13 cellular contexts compared by ENCODE assay signal in the genomic region with DNA sequence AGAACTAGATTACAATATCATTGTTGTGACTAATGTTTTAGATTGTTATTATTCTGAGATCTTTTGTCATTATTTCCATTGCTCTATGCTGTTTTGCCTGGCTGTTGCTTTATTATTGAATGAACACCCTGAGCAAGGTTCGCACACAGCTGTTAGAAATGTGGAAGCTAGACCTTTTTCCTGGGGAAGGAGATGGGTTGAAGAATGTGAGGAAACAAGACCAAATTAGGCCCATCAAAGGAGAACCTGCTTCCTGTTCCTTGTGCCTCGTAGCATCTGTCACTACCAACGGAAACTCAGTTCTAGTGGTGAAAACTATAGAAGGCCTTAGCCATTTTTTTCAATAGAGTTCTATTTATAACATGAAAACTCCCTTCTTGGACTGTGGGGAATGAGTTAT.
DNase-seq lines count a peak whose midpoint lies in the region; ATAC-seq, FAIRE-seq and TF ChIP-seq lines count a peak whose summit lies in the region.
"Had no signal": no experiment of that assay in that cellular context is flagged by ENCODE, and none has a peak within 500 bp of the region (broad histone marks: within the 10 kb centered on the region; RNA-seq: fewer than 3 reads in every experiment).

No MANE protein-coding gene starts in this region.

- no peak overlapping the region for H3K9ac ChIP-seq in kidney (ENCODE audit: low read length in 2 of 2)

- H3K27me3 ChIP-seq in GM06990 (replicated peaks; ENCODE audit: control insufficient read depth, insufficient read depth, low read length) (no peaks in the 10 kb centered on the region), muscle layer of duodenum (ENCODE audit: low read depth, low read length) (no peaks in the 10 kb centered on the region)

- H3K4me3 Mint-ChIP-seq in activated naive CD8-positive, alpha-beta T cell treated with anti-CD3 and anti-CD28 coated beads, Interleukin-2, amount 10 ng/mL, durations not matched to agents 7 days and 5 days = no peak overlapping the region
- H3K4me3 Mint-ChIP-seq in HFFc6 = no peak overlapping the region
- H3K4me3 Mint-ChIP-seq: natural killer cell had no signal

- H3K9me3 Mint-ChIP-seq in activated naive CD8-positive, alpha-beta T cell treated with anti-CD3 and anti-CD28 coated beads, Interleukin-2, amount 10 ng/mL, durations not matched to agents 7 days and 5 days = no peaks in the 10 kb centered on the region
- H3K9me3 Mint-ChIP-seq in HFFc6 = no peaks in the 10 kb centered on the region
- H3K9me3 Mint-ChIP-seq: natural killer cell had no signal

- POLR2A ChIA-PET in activated naive CD8-positive, alpha-beta T cell treated with anti-CD3 and anti-CD28 coated beads, Interleukin-2, amount 10 ng/mL, durations not matched to agents 7 days and 5 days (lab: Charles Lee) = no interaction called here

- H3K4me3 ChIP-seq in GM06990 (replicated peaks; ENCODE audit: low read depth, low read length) (no peak overlapping the region), muscle layer of duodenum (ENCODE audit: low read depth in 1 of 2, low read length in 2 of 2) (no peak overlapping the region), kidney (ENCODE audit: low read length in 2 of 2) (no peak overlapping the region)

- H3K27me3 Mint-ChIP-seq in activated naive CD8-positive, alpha-beta T cell treated with anti-CD3 and anti-CD28 coated beads, Interleukin-2, amount 10 ng/mL, durations not matched to agents 7 days and 5 days = no peaks in the 10 kb centered on the region
- H3K27me3 Mint-ChIP-seq in HFFc6 (ENCODE audit: insufficient read depth) = no peaks in the 10 kb centered on the region

- H3K9me3 ChIP-seq in muscle layer of duodenum (ENCODE audit: control insufficient read depth in 1 of 2, low read length in 2 of 2) = no peaks in the 10 kb centered on the region
- no peaks in the 10 kb centered on the region for H3K9me3 ChIP-seq in kidney (ENCODE audit: control insufficient read depth in 1 of 2, low read length in 2 of 2)

- peak overlapping the region; percentile 16 for H3K27ac ChIP-seq in muscle layer of duodenum (ENCODE audit: low read length)
- no peak overlapping the region for H3K27ac ChIP-seq in kidney (ENCODE audit: low read depth in 2 of 2, low read length in 2 of 2)

- H3K4me1 ChIP-seq in muscle layer of duodenum (ENCODE audit: control insufficient read depth in 1 of 2, insufficient read depth in 2 of 2, low read length in 2 of 2) (peaks cover 19 to 28% of the 10 kb centered on the region in 2 donors), kidney (ENCODE audit: control insufficient read depth in 1 of 2, insufficient read depth in 1 of 2, low read depth in 1 of 2, low read length in 2 of 2) (peaks cover 8 to 19% of the 10 kb centered on the region in 2 donors)

- H3K36me3 ChIP-seq in GM06990 (ENCODE audit: control insufficient read depth, insufficient read depth, low read length) = no peaks in the 10 kb centered on the region; the same call in none of the 2 replicates
- H3K36me3 ChIP-seq in muscle layer of duodenum (ENCODE audit: control insufficient read depth in 1 of 2, insufficient read depth in 2 of 2, low read length in 2 of 2) = no peaks in the 10 kb centered on the region
- H3K36me3 ChIP-seq in kidney (ENCODE audit: control insufficient read depth in 1 of 2, insufficient read depth in 2 of 2, low read length in 2 of 2) = peaks cover 0 to 7% of the 10 kb centered on the region in 2 donors

- no peak for TF ChIP-seq CTCF in GM06990 (IDR thresholded peaks at IDR 0.05; ENCODE audit: insufficient read depth, low read length, poor library complexity, severe bottlenecking)
- no peak for TF ChIP-seq CTCF in kidney (IDR thresholded peaks at IDR 0.05; ENCODE audit: borderline replicate concordance, extremely low read depth, insufficient read depth)
- TF ChIP-seq CTCF in HFFc6 (IDR thresholded peaks at IDR 0.05) = no peak

- H3K36me3 Mint-ChIP-seq in activated naive CD8-positive, alpha-beta T cell treated with anti-CD3 and anti-CD28 coated beads, Interleukin-2, amount 10 ng/mL, durations not matched to agents 7 days and 5 days = peaks cover 10% of the 10 kb centered on the region
- H3K36me3 Mint-ChIP-seq in HFFc6 (ENCODE audit: low read depth) = peaks cover 7% of the 10 kb centered on the region; the same call in 1 of the 2 replicates
- H3K36me3 Mint-ChIP-seq: natural killer cell had no signal

- peak overlapping the region; percentile 31 for H3K27ac Mint-ChIP-seq in activated naive CD8-positive, alpha-beta T cell treated with anti-CD3 and anti-CD28 coated beads, Interleukin-2, amount 10 ng/mL, durations not matched to agents 7 days and 5 days
- no peak overlapping the region for H3K27ac Mint-ChIP-seq in HFFc6
- H3K27ac Mint-ChIP-seq: natural killer cell had no signal

- DNase-seq in GM06990 (ENCODE audit: extremely low read depth, insufficient read length) = peak; percentile 15
- no peak for DNase-seq in activated naive CD8-positive, alpha-beta T cell treated with anti-CD3 and anti-CD28 coated beads, Interleukin-2, amount 10 ng/mL, durations not matched to agents 7 days and 5 days
- DNase-seq in kidney = no peak
- no peak for DNase-seq in HFFc6
- DNase-seq: EL, natural killer cell, NCI-H1105, RPMI8226 had no signal

- intact Hi-C loops in kidney (cut with DNase I) = no loop called here

- FAIRE-seq in kidney (lab: Jason Lieb, UNC) = no peak
- FAIRE-seq: bronchial epithelial cell had no signal

- ATAC-seq in HG02938 (IDR thresholded peaks at IDR 0.05; ENCODE audit: unreplicated experiment) (peak; percentile 62), GM21447 (IDR thresholded peaks at IDR 0.05; ENCODE audit: unreplicated experiment) (no peak), GM19351 (IDR thresholded peaks at IDR 0.05; ENCODE audit: unreplicated experiment) (no peak)
- ATAC-seq in activated naive CD8-positive, alpha-beta T cell treated with anti-CD3 and anti-CD28 coated beads, Interleukin-2, amount 10 ng/mL, durations not matched to agents 7 days and 5 days (ENCODE audit: low read depth) = peak; percentile 85

- H3K4me1 Mint-ChIP-seq in activated naive CD8-positive, alpha-beta T cell treated with anti-CD3 and anti-CD28 coated beads, Interleukin-2, amount 10 ng/mL, durations not matched to agents 7 days and 5 days = peaks cover 12% of the 10 kb centered on the region
- H3K4me1 Mint-ChIP-seq in HFFc6 (ENCODE audit: low read depth) = peaks cover 57% of the 10 kb centered on the region
- H3K4me1 Mint-ChIP-seq: natural killer cell had no signal

Comparison
In these comparisons a context has a peak if more than half of its experiments do, and no peak if none do; other contexts are left out.
1. ATAC-seq: peak in HG02938 (single experiment) and activated naive CD8-positive, alpha-beta T cell treated with anti-CD3 and anti-CD28 coated beads, Interleukin-2, amount 10 ng/mL, durations not matched to agents 7 days and 5 days (single experiment); none in GM21447 (single experiment) and GM19351 (single experiment).